ENCODE assay signal across 8 cellular contexts in genomic region chr19:3361384-3362216, GRCh38. TPM values are rescaled to one million over a fixed set of nuclear protein-coding genes. Genes with fewer than 3 reads are reported as not detected.
DNase-seq lines count a peak whose midpoint lies in the region; ATAC-seq and TF ChIP-seq lines count a peak whose summit lies in the region.

No MANE protein-coding gene starts in this region.

- ATAC-seq in GM19455 (IDR thresholded peaks at IDR 0.05; ENCODE audit: unreplicated experiment) (no peak), GM18498 (IDR thresholded peaks at IDR 0.05; ENCODE audit: unreplicated experiment) (no peak)

- H3K27ac Mint-ChIP-seq in endodermal cell: no peak overlapping the region

- TF ChIP-seq CTCF in AG10803 (conservative IDR thresholded peaks at IDR 0.05; ENCODE audit: low read length): no peak
- TF ChIP-seq CTCF in Peyer's patch (IDR thresholded peaks at IDR 0.05): no peak
- TF ChIP-seq CTCF in endodermal cell (conservative IDR thresholded peaks at IDR 0.05): no peak
- no peak for TF ChIP-seq CTCF in osteoblast (IDR thresholded peaks at IDR 0.05; ENCODE audit: extremely low read depth, low read depth, low read length)

- no peak for TF ChIP-seq POLR2A in Peyer's patch (IDR thresholded peaks at IDR 0.05)

- H4K20me1 ChIP-seq in osteoblast (ENCODE audit: insufficient read depth, low read length): peaks cover 20% of the 10 kb centered on the region

- no peak overlapping the region for H3K9ac ChIP-seq in endodermal cell (ENCODE audit: extremely low read depth, low read length, poor library complexity, severe bottlenecking)

- WGBS in endodermal cell (ENCODE audit: insufficient coverage in 1 of 2, insufficient read length in 1 of 2), 2 experiments: 10 to 18% methylated on average over 4 to 24 of the region's 27 CpGs

- H3K4me1 Mint-ChIP-seq in endodermal cell: peaks cover 8% of the 10 kb centered on the region

- H3K4me3 Mint-ChIP-seq in endodermal cell: no peak overlapping the region

- no peaks in the 10 kb centered on the region for H3K36me3 ChIP-seq in Peyer's patch
- H3K36me3 ChIP-seq in endodermal cell (ENCODE audit: control insufficient read depth, insufficient read depth, low read length): no peaks in the 10 kb centered on the region
- H3K36me3 ChIP-seq in osteoblast (ENCODE audit: insufficient read depth, low read length): no peaks in the 10 kb centered on the region

- no peak overlapping the region for H2AFZ ChIP-seq in osteoblast (ENCODE audit: low read length)

- no peaks in the 10 kb centered on the region for H3K36me3 Mint-ChIP-seq in endodermal cell (ENCODE audit: low read depth)

- H3K4me1 ChIP-seq in Peyer's patch (peaks cover 0 to 36% (median 13%) of the 10 kb centered on the region in 4 donors), endodermal cell (ENCODE audit: control insufficient read depth, insufficient read depth, low read length) (no peaks in the 10 kb centered on the region), osteoblast (ENCODE audit: insufficient read depth, low read length) (peaks cover 11% of the 10 kb centered on the region)

- H3K27me3 Mint-ChIP-seq in endodermal cell (ENCODE audit: insufficient read depth): peaks cover 86% of the 10 kb centered on the region

- H3K79me2 ChIP-seq in osteoblast (ENCODE audit: insufficient read depth, low read length): peaks cover 54% of the 10 kb centered on the region

- no peak for DNase-seq in AG10803 (ENCODE audit: low read depth)
- DNase-seq in Peyer's patch: no peak
- peak; percentile 46 for DNase-seq in endodermal cell
- peak; percentile 72 for DNase-seq in osteoblast (ENCODE audit: insufficient read length, low spot score, missing footprints)
- no peak for DNase-seq in NCI-H128 (lab: John Stamatoyannopoulos, UW; ENCODE audit: unreplicated experiment)
- no peak for DNase-seq in NCI-H1048 (lab: John Stamatoyannopoulos, UW)

- peak overlapping the region; percentile 75 for H3K4me3 ChIP-seq in AG10803 (ENCODE audit: low read length)
- peak overlapping the region in 3 of 4 donors; percentile 89 to 99 (median 99) for H3K4me3 ChIP-seq in Peyer's patch
- H3K4me3 ChIP-seq in endodermal cell (ENCODE audit: low read length): no peak overlapping the region
- peak overlapping the region; percentile 80 for H3K4me3 ChIP-seq in osteoblast (ENCODE audit: insufficient read depth, low read length)

- H3K9me3 ChIP-seq in Peyer's patch (no peaks in the 10 kb centered on the region), endodermal cell (ENCODE audit: control insufficient read depth, low read length) (no peaks in the 10 kb centered on the region), osteoblast (ENCODE audit: low read depth, low read length) (no peaks in the 10 kb centered on the region)

- H3K27me3 ChIP-seq in Peyer's patch: no peaks in the 10 kb centered on the region
- peaks cover 88% of the 10 kb centered on the region for H3K27me3 ChIP-seq in endodermal cell (ENCODE audit: control insufficient read depth, insufficient read depth, low read length, poor library complexity, severe bottlenecking)
- no peaks in the 10 kb centered on the region for H3K27me3 ChIP-seq in osteoblast (ENCODE audit: insufficient read depth, low read length)

- H3K9me3 Mint-ChIP-seq in endodermal cell: no peaks in the 10 kb centered on the region

- H3K27ac ChIP-seq in Peyer's patch: peak overlapping the region; percentile 62 to 99 (median 94)
- H3K27ac ChIP-seq in endodermal cell (ENCODE audit: low read depth, low read length): no peak overlapping the region
- no peak overlapping the region for H3K27ac ChIP-seq in osteoblast (ENCODE audit: low read depth, low read length)

- peak overlapping the region; percentile 93 for H3K4me2 ChIP-seq in osteoblast (ENCODE audit: insufficient read depth, low read length)

RNA-seq across cellular contexts. Expression of gene NFIC, which starts 4.8 kb away (rescaled TPM):
- total RNA-seq in Peyer's patch: 100 to 1,000 TPM in 1 of 4 donors, 10 to 100 TPM in 3; 34.7 to 191 (median 64.9) TPM
- total RNA-seq in endodermal cell: 1 to 10 TPM; 5.2 to 6.6 TPM
- 4.0 TPM for polyA plus RNA-seq in endodermal cell (2013, experiment 1 of 2)
- 3.7 TPM for polyA plus RNA-seq in endodermal cell (2013, experiment 2 of 2)
- total RNA-seq in osteoblast: 57.2 and 61.2 TPM in 2 replicates

Comparison
In these comparisons a context has a peak if more than half of its experiments do, and no peak if none do; other contexts are left out.
1. DNase-seq: peak in endodermal cell (single experiment) and osteoblast (single experiment); none in AG10803 (single experiment), Peyer's patch (0 of 3), NCI-H128 (single experiment) and NCI-H1048 (single experiment).
2. H3K27ac ChIP-seq: peak in Peyer's patch (4 of 4); none in endodermal cell (single experiment) and osteoblast (single experiment).